ENCODE assay signal across 17 cellular contexts in genomic region chr10:29379208-29379607, GRCh38.
DNase-seq lines count a peak whose midpoint lies in the region; ATAC-seq, FAIRE-seq and TF ChIP-seq lines count a peak whose summit lies in the region.
"Had no signal": no experiment of that assay in that cellular context is flagged by ENCODE, and none has a peak within 500 bp of the region (broad histone marks: within the 10 kb centered on the region; RNA-seq: fewer than 3 reads in every experiment).

No MANE protein-coding gene starts in this region.

- H3K27me3 Mint-ChIP-seq in brain, result peaks cover 12% of the 10 kb centered on the region

- TF ChIP-seq CTCF in brain (conservative IDR thresholded peaks at IDR 0.05), result no peak

- H3K9me3 ChIP-seq in Karpas-422 (ENCODE audit: low read length), result no peaks in the 10 kb centered on the region

- H3K9me3 Mint-ChIP-seq in brain, result peaks cover 0 to 2% (median 0%) of the 10 kb centered on the region in 5 experiments
- H3K9me3 Mint-ChIP-seq: CD8-positive, alpha-beta T cell had no signal

- no peaks in the 10 kb centered on the region for H3K4me1 ChIP-seq in Karpas-422 (ENCODE audit: low read length)

- no peaks in the 10 kb centered on the region for H3K36me3 Mint-ChIP-seq in brain
- H3K36me3 Mint-ChIP-seq: CD8-positive, alpha-beta T cell had no signal

- H3K4me1 Mint-ChIP-seq in brain, result peaks cover 37% of the 10 kb centered on the region

- H3K27me3 ChIP-seq in Karpas-422 (ENCODE audit: low read length), result no peaks in the 10 kb centered on the region

- no peak overlapping the region for H3K4me3 Mint-ChIP-seq in brain
- H3K4me3 Mint-ChIP-seq: CD8-positive, alpha-beta T cell had no signal

- peak; percentile 83 for ATAC-seq in GM18867 (IDR thresholded peaks at IDR 0.05; ENCODE audit: unreplicated experiment)
- ATAC-seq in HG03565 (IDR thresholded peaks at IDR 0.05; ENCODE audit: unreplicated experiment), result peak; percentile 45
- no peak for ATAC-seq in HG03045 (IDR thresholded peaks at IDR 0.05; ENCODE audit: unreplicated experiment)
- ATAC-seq: CD8-positive, alpha-beta T cell had no signal

- no peak overlapping the region for H3K4me2 ChIP-seq in Karpas-422 (ENCODE audit: low read depth, low read length, poor library complexity, severe bottlenecking)
- H3K4me2 ChIP-seq: PC-9 had no signal

- H3K9me2 ChIP-seq in Karpas-422 (replicated peaks; ENCODE audit: insufficient read depth, low read length), result no peaks in the 10 kb centered on the region

- H3K36me3 ChIP-seq in Karpas-422 (ENCODE audit: insufficient read depth, low read length), result no peaks in the 10 kb centered on the region
- H3K36me3 ChIP-seq: BLaER1 treated with 17β-estradiol and CSF1 and Interleukin-3, amounts not matched to agents 10 nM and 100 nM had no signal

- DNase-seq in COLO829 (ENCODE audit: low spot score) (no peak), Karpas-422 (no peak), HuH-7 (ENCODE audit: low spot score) (no peak)
- DNase-seq: CD8-positive, alpha-beta T cell; NCI-H187; NCI-H2227 treated with DMSO at 0.1 percent for 48 hours; NCI-H524; NCI-H82; PC-9 had no signal

- peak overlapping the region in 3 of 5 experiments; percentile 81 to 87 (median 85) for H3K27ac Mint-ChIP-seq in brain

- no peak overlapping the region for H3K9ac ChIP-seq in Karpas-422 (ENCODE audit: low read length)
- H3K9ac ChIP-seq: BLaER1 treated with 17β-estradiol and CSF1 and Interleukin-3, amounts not matched to agents 10 nM and 100 nM had no signal

- no peak overlapping the region for H3K27ac ChIP-seq in Karpas-422 (ENCODE audit: low read length)
- H3K27ac ChIP-seq: BLaER1 treated with 17β-estradiol and CSF1 and Interleukin-3, amounts not matched to agents 10 nM and 100 nM; PC-9 had no signal

- FAIRE-seq in G401.6 (lab: Jason Lieb, UNC), result peak; percentile 66
- FAIRE-seq: D721Med, H1 had no signal

- H3K4me3 ChIP-seq in Karpas-422 (ENCODE audit: low read length), result no peak overlapping the region
- H3K4me3 ChIP-seq: BLaER1 treated with 17β-estradiol and CSF1 and Interleukin-3, amounts not matched to agents 10 nM and 100 nM; PC-9 had no signal

- H4K20me1 ChIP-seq in Karpas-422 (ENCODE audit: insufficient read depth, low read depth, low read length), result no peaks in the 10 kb centered on the region
- H4K20me1 ChIP-seq: BLaER1 treated with 17β-estradiol and CSF1 and Interleukin-3, amounts not matched to agents 10 nM and 100 nM had no signal

- H2AFZ ChIP-seq in Karpas-422 (ENCODE audit: low read length), result no peak overlapping the region
- H2AFZ ChIP-seq: PC-9 had no signal

- no peaks in the 10 kb centered on the region for H3K79me2 ChIP-seq in Karpas-422 (ENCODE audit: low read length)
